1 cellular context compared by ENCODE assay signal in genomic region chr1:81678779-81679178, GRCh38.
TF ChIP-seq lines count a peak whose summit lies in the region.

No MANE protein-coding gene starts in this region.

TF ChIP-seq in WTC11, 78 proteins besides CTCF, POLR2A, EP300 and RAD21 (continued from another document):
- TF ChIP-seq FOXP4 (CRISPR knock-in tag; IDR thresholded peaks at IDR 0.05) (no peak), ZNF281 (CRISPR knock-in tag; IDR thresholded peaks at IDR 0.05) (no peak), ZNF219 (CRISPR knock-in tag; IDR thresholded peaks at IDR 0.05; ENCODE audit: borderline replicate concordance) (no peak), AR (CRISPR knock-in tag; IDR thresholded peaks at IDR 0.05) (no peak), E2F5 (CRISPR knock-in tag; IDR thresholded peaks at IDR 0.05) (no peak), SOX15 (CRISPR knock-in tag; IDR thresholded peaks at IDR 0.05) (no peak), ZNF532 (CRISPR knock-in tag; IDR thresholded peaks at IDR 0.05; ENCODE audit: borderline replicate concordance) (no peak), HMGA2 (CRISPR knock-in tag; IDR thresholded peaks at IDR 0.05) (no peak), TCF7 (CRISPR knock-in tag; IDR thresholded peaks at IDR 0.05; ENCODE audit: low read depth) (no peak)
